8 cellular contexts compared by ENCODE assay signal in genomic region chr15:52567886-52568568, GRCh38. TPM values are rescaled to one million over a fixed set of nuclear protein-coding genes. Genes with fewer than 3 reads are reported as not detected.
DNase-seq lines count a peak whose midpoint lies in the region; ATAC-seq, FAIRE-seq and TF ChIP-seq lines count a peak whose summit lies in the region.

No MANE protein-coding gene starts in this region.

- H3K4me1 ChIP-seq in neuron (ENCODE audit: insufficient read depth, low read length) = peaks cover 16% of the 10 kb centered on the region
- peaks cover 38% of the 10 kb centered on the region for H3K4me1 ChIP-seq in upper lobe of right lung

- peak; percentile 55 for ATAC-seq in upper lobe of right lung
- no peak for ATAC-seq in HG03175 (IDR thresholded peaks at IDR 0.05; ENCODE audit: unreplicated experiment)

- intact Hi-C loops in activated T-helper 1 cell treated with anti-CD3 and anti-CD28 coated beads, Interleukin-12 subunit alpha, Interleukin-12 subunit beta, Interleukin-2, Interleukin-4 antibody, amounts not matched to agents 30 ng/mL and 10 ng/mL and 1 ng/mL, durations not matched to agents 14 hours and 24 hours and 36 hours (cut with micrococcal nuclease) = loop anchor here (2.0 to 5.0 kb wide), 4 partner anchors 89 to 311 kb away; partner anchors contain the start of gene ATOSA
- intact Hi-C loops in upper lobe of right lung (cut with DNase I) = no loop called here

- H3K4me3 ChIP-seq in fibroblast of the aortic adventitia (ENCODE audit: low read depth, low read length) (peak overlapping the region; percentile 88), neuron (ENCODE audit: low read length) (peak overlapping the region; percentile 72), upper lobe of right lung (peak overlapping the region; percentile 89)

- H3K36me3 Mint-ChIP-seq in activated T-helper 1 cell treated with anti-CD3 and anti-CD28 coated beads, Interleukin-12 subunit alpha, Interleukin-12 subunit beta, Interleukin-2, Interleukin-4 antibody, amounts not matched to agents 30 ng/mL and 10 ng/mL and 1 ng/mL, durations not matched to agents 14 hours and 24 hours and 36 hours (ENCODE audit: low read depth) = peaks cover 15% of the 10 kb centered on the region

- H3K4me3 Mint-ChIP-seq in activated T-helper 1 cell treated with anti-CD3 and anti-CD28 coated beads, Interleukin-12 subunit alpha, Interleukin-12 subunit beta, Interleukin-2, Interleukin-4 antibody, amounts not matched to agents 30 ng/mL and 10 ng/mL and 1 ng/mL, durations not matched to agents 14 hours and 24 hours and 36 hours = peak overlapping the region; percentile 92

- peak overlapping the region; percentile 97 for H3K27ac Mint-ChIP-seq in activated T-helper 1 cell treated with anti-CD3 and anti-CD28 coated beads, Interleukin-12 subunit alpha, Interleukin-12 subunit beta, Interleukin-2, Interleukin-4 antibody, amounts not matched to agents 30 ng/mL and 10 ng/mL and 1 ng/mL, durations not matched to agents 14 hours and 24 hours and 36 hours

- no peak for TF ChIP-seq CTCF in fibroblast of the aortic adventitia (IDR thresholded peaks at IDR 0.05; ENCODE audit: insufficient read depth, low read length)
- no peak for TF ChIP-seq CTCF in upper lobe of right lung (IDR thresholded peaks at IDR 0.05)

- peak overlapping the region; percentile 93 for H2AFZ ChIP-seq in neuron (ENCODE audit: low read depth, low read length)

- DNase-seq in GM19239 (ENCODE audit: insufficient read length, low spot score) = peak; percentile 12
- DNase-seq in NCI-H69 (lab: John Stamatoyannopoulos, UW) = peak; percentile 72
- peak; percentile 19 for DNase-seq in activated T-helper 1 cell treated with anti-CD3 and anti-CD28 coated beads, Interleukin-12 subunit alpha, Interleukin-12 subunit beta, Interleukin-2, Interleukin-4 antibody, amounts not matched to agents 30 ng/mL and 10 ng/mL and 1 ng/mL, durations not matched to agents 14 hours and 24 hours and 36 hours (ENCODE audit: low spot score)
- peak; percentile 51 for DNase-seq in fibroblast of the aortic adventitia (ENCODE audit: low read depth)
- peak; percentile 73 for DNase-seq in upper lobe of right lung
- no peak for DNase-seq in NCI-H1105 treated with DMSO at 0.1 percent for 48 hours (lab: John Stamatoyannopoulos, UW)

- no peaks in the 10 kb centered on the region for H3K9me3 Mint-ChIP-seq in activated T-helper 1 cell treated with anti-CD3 and anti-CD28 coated beads, Interleukin-12 subunit alpha, Interleukin-12 subunit beta, Interleukin-2, Interleukin-4 antibody, amounts not matched to agents 30 ng/mL and 10 ng/mL and 1 ng/mL, durations not matched to agents 14 hours and 24 hours and 36 hours

- peaks cover 47% of the 10 kb centered on the region for H3K4me1 Mint-ChIP-seq in activated T-helper 1 cell treated with anti-CD3 and anti-CD28 coated beads, Interleukin-12 subunit alpha, Interleukin-12 subunit beta, Interleukin-2, Interleukin-4 antibody, amounts not matched to agents 30 ng/mL and 10 ng/mL and 1 ng/mL, durations not matched to agents 14 hours and 24 hours and 36 hours (ENCODE audit: low read depth)

- no peak for FAIRE-seq in GM19239 (lab: Jason Lieb, UNC)

- no peaks in the 10 kb centered on the region for H3K36me3 ChIP-seq in neuron (ENCODE audit: insufficient read depth, low read length)
- H3K36me3 ChIP-seq in upper lobe of right lung = no peaks in the 10 kb centered on the region

- peak overlapping the region; percentile 93 for H3K27ac ChIP-seq in upper lobe of right lung

- no peaks in the 10 kb centered on the region for H3K27me3 Mint-ChIP-seq in activated T-helper 1 cell treated with anti-CD3 and anti-CD28 coated beads, Interleukin-12 subunit alpha, Interleukin-12 subunit beta, Interleukin-2, Interleukin-4 antibody, amounts not matched to agents 30 ng/mL and 10 ng/mL and 1 ng/mL, durations not matched to agents 14 hours and 24 hours and 36 hours (ENCODE audit: insufficient read depth)

- no peaks in the 10 kb centered on the region for H3K27me3 ChIP-seq in neuron (ENCODE audit: insufficient read depth, low read length)
- no peaks in the 10 kb centered on the region for H3K27me3 ChIP-seq in upper lobe of right lung

- H3K9me3 ChIP-seq in neuron (ENCODE audit: low read length) (peaks cover 3% of the 10 kb centered on the region), upper lobe of right lung (no peaks in the 10 kb centered on the region)

RNA-seq across cellular contexts. Expression of gene ARPP19, which starts 0.8 kb away (rescaled TPM):
- total RNA-seq in activated T-helper 1 cell treated with anti-CD3 and anti-CD28 coated beads, Interleukin-12 subunit alpha, Interleukin-12 subunit beta, Interleukin-2, Interleukin-4 antibody, amounts not matched to agents 30 ng/mL and 10 ng/mL and 1 ng/mL, durations not matched to agents 14 hours and 24 hours and 36 hours = 195 and 216 TPM in 2 replicates
- total RNA-seq in fibroblast of the aortic adventitia (ENCODE audit: low replicate concordance) (91.5 and 168 TPM in 2 replicates), upper lobe of right lung (156 TPM)

RNA-seq across cellular contexts. Expression of gene MYO5A, which starts 39.3 kb away (rescaled TPM):
- total RNA-seq in activated T-helper 1 cell treated with anti-CD3 and anti-CD28 coated beads, Interleukin-12 subunit alpha, Interleukin-12 subunit beta, Interleukin-2, Interleukin-4 antibody, amounts not matched to agents 30 ng/mL and 10 ng/mL and 1 ng/mL, durations not matched to agents 14 hours and 24 hours and 36 hours = 26.2 and 27.8 TPM in 2 replicates
- total RNA-seq in fibroblast of the aortic adventitia (ENCODE audit: low replicate concordance) (18.9 and 80.3 TPM in 2 replicates), upper lobe of right lung (26.0 TPM)
